In genomic region chr17:42113293-42114069, GRCh38 we compare ENCODE assay signal across 9 cellular contexts. TPM values are rescaled to one million over a fixed set of nuclear protein-coding genes. Genes with fewer than 3 reads are reported as not detected.
DNase-seq lines count a peak whose midpoint lies in the region; ATAC-seq and TF ChIP-seq lines count a peak whose summit lies in the region.
"Had no signal": no experiment of that assay in that cellular context is flagged by ENCODE, and none has a peak within 500 bp of the region (broad histone marks: within the 10 kb centered on the region; RNA-seq: fewer than 3 reads in every experiment).

No MANE protein-coding gene starts in this region.

- POLR2A ChIA-PET in activated CD4-positive, alpha-beta T cell treated with anti-CD3 and anti-CD28 coated beads, Interleukin-2, amount 10 ng/mL, durations not matched to agents 7 days and 5 days (lab: Charles Lee): interaction anchor here (1.1 to 1.8 kb wide), 2 partner anchors 96 to 146 kb away, joined by 6 to 7 read pairs; partner anchors contain the start of genes CNP and DNAJC7

- H3K36me3 ChIP-seq in right lobe of liver (peaks cover 0 to 9% (median 2%) of the 10 kb centered on the region in 4 donors), thoracic aorta (peaks cover 6% of the 10 kb centered on the region)

- peak overlapping the region; percentile 97 for H3K27ac Mint-ChIP-seq in activated CD4-positive, alpha-beta T cell treated with anti-CD3 and anti-CD28 coated beads, Interleukin-2, amount 10 ng/mL, durations not matched to agents 7 days and 5 days
- H3K27ac Mint-ChIP-seq in activated naive CD8-positive, alpha-beta T cell treated with anti-CD3 and anti-CD28 coated beads for 36 hours: peak overlapping the region; percentile 98

- intact Hi-C loops in right lobe of liver (cut with DNase I): loop anchor here in 1 of 2 donors (5.0 kb wide), 1 partner anchor 151 kb away; no protein-coding TSS in a partner anchor

- H3K27me3 Mint-ChIP-seq in activated CD4-positive, alpha-beta T cell treated with anti-CD3 and anti-CD28 coated beads, Interleukin-2, amount 10 ng/mL, durations not matched to agents 7 days and 5 days: no peaks in the 10 kb centered on the region
- H3K27me3 Mint-ChIP-seq in activated naive CD8-positive, alpha-beta T cell treated with anti-CD3 and anti-CD28 coated beads for 36 hours: no peaks in the 10 kb centered on the region

- no peak for TF ChIP-seq CTCF in right lobe of liver (IDR thresholded peaks at IDR 0.05)
- no peak for TF ChIP-seq CTCF in thoracic aorta (IDR thresholded peaks at IDR 0.05)

- no peak overlapping the region for H3K4me3 ChIP-seq in right lobe of liver
- H3K4me3 ChIP-seq in thoracic aorta: no peak overlapping the region

- no peak for DNase-seq in activated CD4-positive, alpha-beta T cell treated with anti-CD3 and anti-CD28 coated beads, Interleukin-2, amount 10 ng/mL, durations not matched to agents 7 days and 5 days
- DNase-seq in activated CD4-positive, alpha-beta T cell treated with anti-CD3 and anti-CD28 coated beads for 48 hours: no peak
- DNase-seq in activated naive CD8-positive, alpha-beta T cell treated with anti-CD3 and anti-CD28 coated beads for 36 hours: no peak
- DNase-seq in right lobe of liver (peak in 1 of 3 donors; percentile 49), thoracic aorta (ENCODE audit: low spot score) (no peak), DMS53 (lab: John Stamatoyannopoulos, UW) (no peak), T-helper 9 cell (no peak)

- peaks cover 67% of the 10 kb centered on the region for H3K4me1 Mint-ChIP-seq in activated CD4-positive, alpha-beta T cell treated with anti-CD3 and anti-CD28 coated beads, Interleukin-2, amount 10 ng/mL, durations not matched to agents 7 days and 5 days
- H3K4me1 Mint-ChIP-seq in activated naive CD8-positive, alpha-beta T cell treated with anti-CD3 and anti-CD28 coated beads for 36 hours: peaks cover 27% of the 10 kb centered on the region

- no peak overlapping the region for H3K4me3 Mint-ChIP-seq in activated CD4-positive, alpha-beta T cell treated with anti-CD3 and anti-CD28 coated beads, Interleukin-2, amount 10 ng/mL, durations not matched to agents 7 days and 5 days
- no peak overlapping the region for H3K4me3 Mint-ChIP-seq in activated naive CD8-positive, alpha-beta T cell treated with anti-CD3 and anti-CD28 coated beads for 36 hours

- H3K27ac ChIP-seq in right lobe of liver (peak overlapping the region in 2 of 3 donors; percentile 65 to 77), thoracic aorta (peak overlapping the region; percentile 84 to 90)

- H3K9me3 ChIP-seq in right lobe of liver: no peaks in the 10 kb centered on the region
- H3K9me3 ChIP-seq in thoracic aorta: no peaks in the 10 kb centered on the region

- ATAC-seq in right lobe of liver (no peak), thoracic aorta (ENCODE audit: insufficient number of reproducible peaks, low FRiP score, low read depth) (no peak), GM21528 (IDR thresholded peaks at IDR 0.05; ENCODE audit: low FRiP score, unreplicated experiment) (no peak)

- 40% methylated on average over 1 of the region's 28 CpGs for WGBS in right lobe of liver (ENCODE audit: insufficient coverage, low coverage, low lambda C conversion rate, missing lambda C conversion rate)

- H3K27me3 ChIP-seq in right lobe of liver: no peaks in the 10 kb centered on the region
- no peaks in the 10 kb centered on the region for H3K27me3 ChIP-seq in thoracic aorta (replicated peaks; ENCODE audit: insufficient read depth)

- H3K9me3 Mint-ChIP-seq in activated CD4-positive, alpha-beta T cell treated with anti-CD3 and anti-CD28 coated beads, Interleukin-2, amount 10 ng/mL, durations not matched to agents 7 days and 5 days: no peaks in the 10 kb centered on the region
- no peaks in the 10 kb centered on the region for H3K9me3 Mint-ChIP-seq in activated naive CD8-positive, alpha-beta T cell treated with anti-CD3 and anti-CD28 coated beads for 36 hours

- no peak for TF ChIP-seq POLR2A in right lobe of liver (IDR thresholded peaks at IDR 0.05)

- CTCF ChIA-PET in activated CD4-positive, alpha-beta T cell treated with anti-CD3 and anti-CD28 coated beads, Interleukin-2, amount 10 ng/mL, durations not matched to agents 7 days and 5 days (lab: Charles Lee): interaction anchor here (0.5 to 8.5 kb wide), 11 partner anchors 16 to 451 kb away, joined by 3 to 71 read pairs (median 4); partner anchors contain the start of genes CNP, DNAJC7 and NKIRAS2

- peaks cover 40% of the 10 kb centered on the region for H3K36me3 Mint-ChIP-seq in activated CD4-positive, alpha-beta T cell treated with anti-CD3 and anti-CD28 coated beads, Interleukin-2, amount 10 ng/mL, durations not matched to agents 7 days and 5 days (ENCODE audit: low read depth)
- peaks cover 14% of the 10 kb centered on the region for H3K36me3 Mint-ChIP-seq in activated naive CD8-positive, alpha-beta T cell treated with anti-CD3 and anti-CD28 coated beads for 36 hours

- H3K4me1 ChIP-seq in right lobe of liver (peaks cover 0 to 41% (median 15%) of the 10 kb centered on the region in 4 donors), thoracic aorta (ENCODE audit: control insufficient read depth in 1 of 2, low read depth in 2 of 2) (peaks cover 14 to 20% of the 10 kb centered on the region in 2 donors)

RNA-seq across cellular contexts. Expression of gene DHX58, which starts 1.0 kb away (rescaled TPM):
- 10 to 100 TPM; 52.4 to 54.3 TPM for total RNA-seq in activated CD4-positive, alpha-beta T cell treated with anti-CD3 and anti-CD28 coated beads, Interleukin-2, amount 10 ng/mL, durations not matched to agents 7 days and 5 days
- total RNA-seq in activated naive CD8-positive, alpha-beta T cell treated with anti-CD3 and anti-CD28 coated beads for 36 hours: 10 to 100 TPM; 23.5 to 24.9 TPM
- total RNA-seq in right lobe of liver (10 to 100 TPM in 4 of 6 experiments, 1 to 10 TPM in 2; 9.0 to 27.9 (median 19.6) TPM), thoracic aorta (10 to 100 TPM; 13.7 to 18.5 TPM)

RNA-seq across cellular contexts. Expression of gene KAT2A, which starts 7.7 kb away (rescaled TPM):
- total RNA-seq in activated CD4-positive, alpha-beta T cell treated with anti-CD3 and anti-CD28 coated beads, Interleukin-2, amount 10 ng/mL, durations not matched to agents 7 days and 5 days: 10 to 100 TPM; 47.9 to 48.3 TPM
- total RNA-seq in activated naive CD8-positive, alpha-beta T cell treated with anti-CD3 and anti-CD28 coated beads for 36 hours: 10 to 100 TPM; 49.1 to 51.6 TPM
- 10 to 100 TPM; 14.3 to 36.4 (median 21.3) TPM for total RNA-seq in right lobe of liver
- total RNA-seq in thoracic aorta: 10 to 100 TPM; 26.4 to 31.3 TPM

RNA-seq across cellular contexts. Expression of gene HSPB9, which starts 9.1 kb away (rescaled TPM):
- not detected for total RNA-seq in activated CD4-positive, alpha-beta T cell treated with anti-CD3 and anti-CD28 coated beads, Interleukin-2, amount 10 ng/mL, durations not matched to agents 7 days and 5 days
- total RNA-seq in activated naive CD8-positive, alpha-beta T cell treated with anti-CD3 and anti-CD28 coated beads for 36 hours: under 1 TPM; 0.18 to 0.33 TPM
- total RNA-seq in right lobe of liver (1 to 10 TPM in 2 of 6 experiments, under 1 TPM in 4; 0.38 to 1.6 (median 0.85) TPM), thoracic aorta (not detected)
- total RNA-seq: SK-MEL-5 had no signal

RNA-seq across cellular contexts. Expression of gene ZNF385C, which starts 15.2 kb away (rescaled TPM):
- total RNA-seq in activated CD4-positive, alpha-beta T cell treated with anti-CD3 and anti-CD28 coated beads, Interleukin-2, amount 10 ng/mL, durations not matched to agents 7 days and 5 days: not detected
- 1 to 10 TPM in 1 of 2 experiments, under 1 TPM in 1; 0.92 to 1.2 TPM for total RNA-seq in activated naive CD8-positive, alpha-beta T cell treated with anti-CD3 and anti-CD28 coated beads for 36 hours
- total RNA-seq in right lobe of liver (1 to 10 TPM in 1 of 6 experiments, under 1 TPM in 2, not detected in 3; 0.11 to 1.2 (median 0.11) TPM), thoracic aorta (not detected)

RNA-seq across cellular contexts. Expression of gene RAB5C, which starts 41.3 kb away (rescaled TPM):
- 100 to 1,000 TPM in 1 of 2 experiments, 10 to 100 TPM in 1; 97.1 to 108 TPM for total RNA-seq in activated CD4-positive, alpha-beta T cell treated with anti-CD3 and anti-CD28 coated beads, Interleukin-2, amount 10 ng/mL, durations not matched to agents 7 days and 5 days
- 10 to 100 TPM; 44.4 to 48.9 TPM for total RNA-seq in activated naive CD8-positive, alpha-beta T cell treated with anti-CD3 and anti-CD28 coated beads for 36 hours
- 100 to 1,000 TPM in 1 of 6 experiments, 10 to 100 TPM in 5; 54.0 to 108 (median 65.3) TPM for total RNA-seq in right lobe of liver
- total RNA-seq in thoracic aorta: 100 to 1,000 TPM in 1 of 2 donors, 10 to 100 TPM in 1; 89.2 to 158 TPM
